In genomic region chr19:13914777-13915176, GRCh38 we compare ENCODE assay signal across 10 cellular contexts. TPM values are rescaled to one million over a fixed set of nuclear protein-coding genes. Genes with fewer than 3 reads are reported as not detected.
"Had no signal": no experiment of that assay in that cellular context is flagged by ENCODE, and none has a peak within 500 bp of the region (broad histone marks: within the 10 kb centered on the region; RNA-seq: fewer than 3 reads in every experiment).

No MANE protein-coding gene starts in this region.

- H3K4me2 ChIP-seq: KMS-11 had no signal

- ATAC-seq: K562 had no signal

- H3K27ac ChIP-seq: HL-60, KMS-11 had no signal

- H3K9ac ChIP-seq: KMS-11 had no signal

- FAIRE-seq: HTR-8/SVneo, K562 had no signal

- DNase-seq: IMR-90, KBM-7, KG1 had no signal

- H3K4me3 ChIP-seq: K562 had no signal

RNA-seq across cellular contexts. Expression of gene BRME1, which starts 8.9 kb away (rescaled TPM):
- polyA plus RNA-seq: IgD-negative memory B cell had no signal

RNA-seq across cellular contexts. Expression of gene PODNL1, which starts 23.4 kb away (rescaled TPM):
- polyA plus RNA-seq: IgD-negative memory B cell had no signal

RNA-seq across cellular contexts. Expression of gene NANOS3, which starts 37.8 kb away (rescaled TPM):
- total RNA-seq: HT-29, HT1080, IMR-90, K562 had no signal
- polyA plus RNA-seq: IgD-negative memory B cell, K562 had no signal
